Comparison of ENCODE assay signal across 9 cellular contexts in the genomic region with DNA sequence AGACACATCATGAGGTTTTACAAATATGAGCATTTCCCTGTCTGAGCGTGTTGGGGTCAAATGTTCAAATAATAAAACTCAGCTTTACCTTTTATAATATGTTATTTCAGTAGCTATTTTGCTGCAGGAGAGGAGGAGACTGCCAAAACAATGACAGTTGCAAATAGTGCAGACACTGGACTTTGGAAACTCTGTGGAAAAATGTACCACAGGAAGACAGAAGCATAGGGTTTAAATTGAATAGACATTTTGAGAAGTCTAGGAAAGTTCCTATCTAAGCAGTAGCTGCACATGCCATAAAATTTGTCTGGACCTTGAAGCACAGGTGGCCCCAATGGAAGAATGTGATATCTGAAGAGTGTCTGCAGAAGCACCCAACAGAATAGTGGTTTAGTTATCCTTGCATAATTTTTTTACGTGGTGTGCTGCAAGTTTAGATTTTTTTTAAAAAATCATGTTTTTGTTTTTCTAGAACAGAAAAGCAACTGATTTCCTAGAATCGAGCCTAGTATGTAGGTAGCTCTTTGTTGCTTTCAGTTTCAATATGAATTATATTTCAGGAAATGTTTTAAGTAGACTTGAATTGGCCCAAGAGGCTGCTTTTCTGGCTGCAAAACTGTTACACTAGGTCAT. TPM values are rescaled to one million over a fixed set of nuclear protein-coding genes. Genes with fewer than 3 reads are reported as not detected.
DNase-seq lines count a peak whose midpoint lies in the region; ATAC-seq and TF ChIP-seq lines count a peak whose summit lies in the region.
"Had no signal": no experiment of that assay in that cellular context is flagged by ENCODE, and none has a peak within 500 bp of the region (broad histone marks: within the 10 kb centered on the region; RNA-seq: fewer than 3 reads in every experiment).

No MANE protein-coding gene starts in this region.

- H3K9ac ChIP-seq in DND-41 (ENCODE audit: low read depth, low read length), result peak overlapping the region; percentile 57

- H3K4me1 ChIP-seq in DND-41 (ENCODE audit: insufficient read depth, low read length), result peaks cover 45% of the 10 kb centered on the region
- H3K4me1 ChIP-seq in A673 (ENCODE audit: insufficient read depth, low read length, poor library complexity, severe bottlenecking), result no peaks in the 10 kb centered on the region

- no peaks in the 10 kb centered on the region for H3K79me2 ChIP-seq in DND-41 (ENCODE audit: insufficient read depth, low read length)

- BruUV-seq in A673 (replicated peaks; lab: Mats Ljungman, UMichigan), result no TSS peak

- DNase-seq in DND-41 (peak; percentile 51), left cardiac atrium (no peak), A673 (ENCODE audit: low spot score) (no peak), GM19238 (ENCODE audit: insufficient read length, low spot score) (no peak), hypothalamus (lab: John Stamatoyannopoulos, UW) (no peak)
- DNase-seq in effector CD4-positive, alpha-beta T cell, result no peak

- H2AFZ ChIP-seq in DND-41 (ENCODE audit: low read depth, low read length), result peak overlapping the region; percentile 66

- POLR2A ChIA-PET in A673 (lab: Charles Lee; ENCODE audit: low non-redundant PET), result no interaction called here

- H3K36me3 ChIP-seq in DND-41 (ENCODE audit: insufficient read depth, low read length) (no peaks in the 10 kb centered on the region), A673 (ENCODE audit: insufficient read depth, low read length, poor library complexity, severe bottlenecking) (no peaks in the 10 kb centered on the region)

- intact Hi-C loops in left cardiac atrium (cut with DNase I) (no loop called here), A673 (cut with micrococcal nuclease; ENCODE audit: unreplicated experiment) (no loop called here)

- no peaks in the 10 kb centered on the region for H4K20me1 ChIP-seq in DND-41 (ENCODE audit: insufficient read depth, low read length)

- CTCF ChIA-PET in A673 (lab: Charles Lee), result no interaction called here

- H3K27ac ChIP-seq in DND-41 (ENCODE audit: low read length), result peak overlapping the region; percentile 94
- no peak overlapping the region for H3K27ac ChIP-seq in A673 (ENCODE audit: low read depth, low read length, poor library complexity, severe bottlenecking)
- H3K27ac ChIP-seq: SK-N-MC had no signal

- H3K4me2 ChIP-seq in DND-41 (ENCODE audit: insufficient read depth, low read length), result peak overlapping the region; percentile 61

- H3K9me3 ChIP-seq in DND-41 (ENCODE audit: insufficient read depth, low read length, severe bottlenecking), result peaks cover 2% of the 10 kb centered on the region
- no peaks in the 10 kb centered on the region for H3K9me3 ChIP-seq in A673 (ENCODE audit: low read depth, low read length, poor library complexity, severe bottlenecking)

- ATAC-seq in DND-41 (ENCODE audit: insufficient read depth, low read depth) (peak; percentile 84), GM19467 (IDR thresholded peaks at IDR 0.05; ENCODE audit: unreplicated experiment) (peak; percentile 82), HG03439 (IDR thresholded peaks at IDR 0.05; ENCODE audit: unreplicated experiment) (peak; percentile 88), left cardiac atrium (peak; percentile 15 to 25)

- TF ChIP-seq CTCF in DND-41 (IDR thresholded peaks at IDR 0.05; ENCODE audit: borderline replicate concordance, extremely low read depth, low read length, poor library complexity, severe bottlenecking) (no peak), A673 (conservative IDR thresholded peaks at IDR 0.05; ENCODE audit: low read depth, low read length) (no peak)

- H3K4me3 ChIP-seq in DND-41 (ENCODE audit: low read depth in 1 of 2, low read length in 2 of 2) (peak overlapping the region in 1 of 2 experiments; percentile 36; a peak in 2 of 4 replicates), A673 (ENCODE audit: low read depth, low read length, poor library complexity, severe bottlenecking) (no peak overlapping the region)
- H3K4me3 ChIP-seq: SK-N-MC had no signal

- H3K27me3 ChIP-seq in DND-41 (ENCODE audit: insufficient read depth, low read length, poor library complexity) (no peaks in the 10 kb centered on the region), A673 (replicated peaks; ENCODE audit: insufficient read depth, low read depth, low read length, poor library complexity) (no peaks in the 10 kb centered on the region)

RNA-seq across cellular contexts. Expression of gene GBP5, which starts 14.0 kb away (rescaled TPM):
- total RNA-seq in left cardiac atrium (1 to 10 TPM; 1.3 to 1.7 TPM), A673 (2021) (0.09 TPM in 1 of 2 replicates, not detected in the other)

Comparison
In these comparisons a context has a peak if more than half of its experiments do, and no peak if none do; other contexts are left out.
1. ATAC-seq: peak in every context shown above with its lines; median percentile 88 in HG03439; 84 in DND-41; 82 in GM19467; 20 in left cardiac atrium.